Comparison of ENCODE assay signal across 1 cellular context in the genomic region with DNA sequence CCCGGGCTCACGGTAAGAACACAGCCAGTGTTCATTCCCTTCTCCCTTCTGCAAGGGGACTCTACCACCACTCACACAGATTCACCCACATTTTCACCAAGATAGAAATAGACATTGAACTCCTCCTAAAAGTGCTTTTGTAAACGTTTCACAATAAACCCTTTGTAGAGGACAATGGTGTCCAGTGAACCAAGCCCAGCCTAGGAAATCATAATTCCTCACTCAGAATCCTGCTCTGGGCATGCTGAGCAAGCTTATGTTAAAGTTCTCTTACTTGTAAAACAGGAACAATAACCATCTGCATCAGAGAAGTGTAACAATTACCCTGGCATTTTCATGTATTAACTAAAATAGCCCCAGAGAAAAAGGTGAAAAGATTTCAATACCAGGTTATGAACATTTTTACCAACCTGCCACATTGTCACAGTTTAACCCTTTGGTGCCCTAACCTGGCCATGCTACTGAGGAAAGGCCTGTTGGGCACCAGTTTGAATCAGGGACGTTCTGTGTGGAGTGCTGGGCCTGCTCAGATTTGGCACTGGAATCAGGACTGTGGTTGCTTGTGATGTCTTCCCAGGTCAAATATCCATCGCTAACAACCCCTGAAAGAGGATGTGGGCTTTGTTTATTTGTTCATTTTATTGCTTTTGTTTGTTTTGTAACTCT.
TF ChIP-seq lines count a peak whose summit lies in the region.

No MANE protein-coding gene starts in this region.

TF ChIP-seq in H1, 55 proteins besides CTCF, POLR2A, EP300 and RAD21:
- no peak for TF ChIP-seq JUND (IDR thresholded peaks at IDR 0.05; ENCODE audit: low read length)
- no peak for TF ChIP-seq ZNF274 (IDR thresholded peaks at IDR 0.05; ENCODE audit: borderline replicate concordance, extremely low read depth, low read length)
- no peak for TF ChIP-seq HDAC2 (IDR thresholded peaks at IDR 0.05; ENCODE audit: borderline replicate concordance in 1 of 2, low read depth in 2 of 2, low read length in 2 of 2)
- TF ChIP-seq CHD2 (IDR thresholded peaks at IDR 0.05; ENCODE audit: low read length): no peak
- no peak for TF ChIP-seq SP4 (IDR thresholded peaks at IDR 0.05; ENCODE audit: low read length)
- no peak for TF ChIP-seq SIRT6 (IDR thresholded peaks at IDR 0.05; ENCODE audit: low read length)
- TF ChIP-seq CTBP2 (IDR thresholded peaks at IDR 0.05; ENCODE audit: borderline replicate concordance, insufficient read depth, insufficient read length, low read length): no peak
- no peak for TF ChIP-seq SUZ12 (IDR thresholded peaks at IDR 0.05; ENCODE audit: low read length)
- TF ChIP-seq BRCA1 (IDR thresholded peaks at IDR 0.05; ENCODE audit: low read depth, low read length): no peak
- TF ChIP-seq TEAD4 (IDR thresholded peaks at IDR 0.05; ENCODE audit: low read depth, low read length): no peak
- TF ChIP-seq SRF (IDR thresholded peaks at IDR 0.05; ENCODE audit: low read depth, low read length): no peak
- no peak for TF ChIP-seq KDM4A (IDR thresholded peaks at IDR 0.05; ENCODE audit: low read depth, low read length, severe bottlenecking)
- no peak for TF ChIP-seq EZH2 (IDR thresholded peaks at IDR 0.05; ENCODE audit: low read depth, low read length, severe bottlenecking)
- TF ChIP-seq MAFK (IDR thresholded peaks at IDR 0.05; ENCODE audit: low read depth, low read length): no peak
- TF ChIP-seq RNF2 (IDR thresholded peaks at IDR 0.05; ENCODE audit: borderline replicate concordance, low read depth, low read length, missing control alignments, poor library complexity, severe bottlenecking): no peak
- TF ChIP-seq CBX8 (IDR thresholded peaks at IDR 0.05; ENCODE audit: borderline replicate concordance, low read depth, low read length): no peak
TF ChIP-seq in H1: peak in this region for 0.
